Comparison of ENCODE assay signal across 19 cellular contexts in the genomic region with DNA sequence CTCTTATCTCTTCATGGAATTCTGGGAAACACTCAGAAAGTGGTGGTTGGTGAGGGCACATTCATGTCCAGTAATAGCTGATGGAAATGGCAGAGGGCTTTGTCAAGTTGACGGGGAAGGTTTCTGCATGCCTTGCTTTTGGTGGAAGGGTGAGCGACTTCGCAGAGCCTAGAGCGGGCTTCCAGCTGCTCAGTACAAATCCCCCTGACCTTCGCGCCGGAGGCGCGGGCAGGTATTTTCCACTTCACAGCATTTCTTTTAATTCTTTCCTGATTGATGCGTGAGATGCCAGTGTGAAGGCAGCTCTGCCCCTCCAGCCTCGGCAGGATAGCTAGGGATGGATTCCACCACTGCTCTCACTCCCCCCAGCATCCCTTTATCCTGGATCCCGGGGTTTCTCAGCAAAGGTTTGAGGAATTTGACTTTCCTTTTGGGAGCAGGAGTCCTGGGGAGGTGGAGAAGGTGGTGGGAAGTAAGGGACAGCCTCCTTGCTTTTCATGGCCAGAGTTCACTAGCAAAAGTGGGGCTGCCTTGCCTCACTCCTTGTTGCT.
"Had no signal": no experiment of that assay in that cellular context is flagged by ENCODE, and none has a peak within 500 bp of the region (broad histone marks: within the 10 kb centered on the region; RNA-seq: fewer than 3 reads in every experiment).

No MANE protein-coding gene starts in this region.

- H3K27ac Mint-ChIP-seq: activated CD4-positive, alpha-beta memory T cell treated with anti-CD3 and anti-CD28 coated beads for 36 hours; activated CD4-positive, alpha-beta T cell treated with anti-CD3 and anti-CD28 coated beads for 36 hours; activated naive CD4-positive, alpha-beta T cell treated with anti-CD3 and anti-CD28 coated beads for 36 hours; activated naive CD8-positive, alpha-beta T cell treated with anti-CD3 and anti-CD28 coated beads, Interleukin-2, amount 50 U/mL, for 24 hours; stimulated activated naive CD8-positive, alpha-beta T cell treated with anti-CD3 and anti-CD28 coated beads, Interleukin-15, amount 100 ng/mL, for 72 hours had no signal

- H3K27ac ChIP-seq: brain microvascular endothelial cell, esophagus muscularis mucosa, gastroesophageal sphincter, heart right ventricle, spleen had no signal

- H3K4me1 ChIP-seq: gastroesophageal sphincter had no signal

- H3K4me3 ChIP-seq: esophagus muscularis mucosa, gastroesophageal sphincter, heart right ventricle, spleen had no signal

- H3K36me3 Mint-ChIP-seq: activated CD4-positive, alpha-beta memory T cell treated with anti-CD3 and anti-CD28 coated beads for 36 hours had no signal

- H3K27me3 ChIP-seq: brain microvascular endothelial cell, esophagus muscularis mucosa, gastroesophageal sphincter, heart right ventricle, spleen had no signal

- H3K36me3 ChIP-seq: brain microvascular endothelial cell, esophagus muscularis mucosa, gastroesophageal sphincter, heart right ventricle had no signal

- H3K9me3 Mint-ChIP-seq: activated CD4-positive, alpha-beta memory T cell treated with anti-CD3 and anti-CD28 coated beads for 36 hours; activated naive CD4-positive, alpha-beta T cell treated with anti-CD3 and anti-CD28 coated beads for 36 hours; activated naive CD8-positive, alpha-beta T cell treated with anti-CD3 and anti-CD28 coated beads, Interleukin-2, amount 50 U/mL, for 24 hours; naive thymus-derived CD8-positive, alpha-beta T cell; stimulated activated naive CD8-positive, alpha-beta T cell treated with anti-CD3 and anti-CD28 coated beads, Interleukin-15, amount 100 ng/mL, for 72 hours had no signal

- H3K4me3 Mint-ChIP-seq: activated CD4-positive, alpha-beta memory T cell treated with anti-CD3 and anti-CD28 coated beads for 36 hours; activated CD4-positive, alpha-beta T cell treated with anti-CD3 and anti-CD28 coated beads for 36 hours; activated naive CD4-positive, alpha-beta T cell treated with anti-CD3 and anti-CD28 coated beads for 36 hours; activated naive CD8-positive, alpha-beta T cell treated with anti-CD3 and anti-CD28 coated beads, Interleukin-2, amount 50 U/mL, for 24 hours; naive thymus-derived CD8-positive, alpha-beta T cell; stimulated activated naive CD8-positive, alpha-beta T cell treated with anti-CD3 and anti-CD28 coated beads, Interleukin-15, amount 100 ng/mL, for 72 hours had no signal

- DNase-seq: activated CD4-positive, alpha-beta memory T cell treated with anti-CD3 and anti-CD28 coated beads for 36 hours; activated CD4-positive, alpha-beta T cell treated with anti-CD3 and anti-CD28 coated beads for 36 hours; activated naive CD4-positive, alpha-beta T cell treated with anti-CD3 and anti-CD28 coated beads for 36 hours; activated naive CD8-positive, alpha-beta T cell treated with anti-CD3 and anti-CD28 coated beads, Interleukin-2, amount 50 U/mL, for 24 hours; activated T-cell treated with anti-CD3 and anti-CD28 coated beads for 4 hours; anterior cingulate cortex; brain microvascular endothelial cell; effector CD8-positive, alpha-beta T cell; heart right ventricle; kidney glomerular epithelial cell; mesenchymal stem cell; naive thymus-derived CD8-positive, alpha-beta T cell; nucleus accumbens; spleen; stimulated activated CD4-positive, alpha-beta T cell treated with anti-CD3 and anti-CD28 coated beads, Interleukin-4, amount 100 ng/mL, for 4 hours; stimulated activated naive CD8-positive, alpha-beta T cell treated with anti-CD3 and anti-CD28 coated beads, Interleukin-15, amount 100 ng/mL, for 72 hours; trophoblast cell had no signal

- H3K27me3 Mint-ChIP-seq: activated CD4-positive, alpha-beta memory T cell treated with anti-CD3 and anti-CD28 coated beads for 36 hours; activated CD4-positive, alpha-beta T cell treated with anti-CD3 and anti-CD28 coated beads for 36 hours; activated naive CD8-positive, alpha-beta T cell treated with anti-CD3 and anti-CD28 coated beads, Interleukin-2, amount 50 U/mL, for 24 hours; naive thymus-derived CD8-positive, alpha-beta T cell; stimulated activated naive CD8-positive, alpha-beta T cell treated with anti-CD3 and anti-CD28 coated beads, Interleukin-15, amount 100 ng/mL, for 72 hours had no signal

- ATAC-seq: activated CD4-positive, alpha-beta T cell treated with anti-CD3 and anti-CD28 coated beads for 36 hours; activated naive CD8-positive, alpha-beta T cell treated with anti-CD3 and anti-CD28 coated beads, Interleukin-2, amount 50 U/mL, for 24 hours; gastroesophageal sphincter; heart right ventricle; naive thymus-derived CD8-positive, alpha-beta T cell; stimulated activated naive CD8-positive, alpha-beta T cell treated with anti-CD3 and anti-CD28 coated beads, Interleukin-15, amount 100 ng/mL, for 72 hours had no signal
